In the genomic region with DNA sequence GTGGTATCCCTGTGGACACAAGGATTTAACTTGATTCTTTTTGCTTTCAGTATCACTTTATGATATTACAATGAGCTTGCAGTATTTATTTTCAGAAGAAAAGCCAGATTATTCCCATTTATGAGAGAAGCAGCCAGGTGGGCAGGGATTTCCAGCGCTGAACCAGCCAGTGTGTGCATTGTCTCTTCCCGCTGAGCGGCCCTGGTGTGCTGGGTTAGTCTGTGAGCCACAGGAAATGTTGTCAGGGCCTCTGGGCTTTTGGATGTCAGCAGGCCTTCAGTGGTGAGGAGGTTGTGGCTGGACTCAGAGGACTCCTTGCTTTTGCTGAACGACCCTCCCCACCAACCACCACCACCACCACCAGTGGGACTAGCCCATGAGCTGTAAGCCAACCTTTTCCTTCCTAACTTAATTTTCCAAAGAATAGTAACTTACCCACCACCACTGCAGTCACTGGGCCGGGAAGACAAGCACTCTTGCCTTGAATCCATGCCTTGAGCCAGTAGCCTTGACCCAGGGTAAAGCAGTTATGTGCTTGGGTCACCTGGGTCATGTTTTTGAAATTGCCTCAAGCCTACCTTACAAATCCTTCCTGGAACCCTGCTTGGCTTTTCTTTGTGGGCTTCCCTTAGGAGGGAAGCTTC, we compare ENCODE assay signal across 10 cellular contexts. TPM values are rescaled to one million over a fixed set of nuclear protein-coding genes. Genes with fewer than 3 reads are reported as not detected.
DNase-seq lines count a peak whose midpoint lies in the region; ATAC-seq, FAIRE-seq and TF ChIP-seq lines count a peak whose summit lies in the region.
"Had no signal": no experiment of that assay in that cellular context is flagged by ENCODE, and none has a peak within 500 bp of the region (broad histone marks: within the 10 kb centered on the region; RNA-seq: fewer than 3 reads in every experiment).

No MANE protein-coding gene starts in this region.

- H4K20me1 ChIP-seq in HepG2 (ENCODE audit: insufficient read depth, low read length), result peaks cover 45% of the 10 kb centered on the region

- H2AFZ ChIP-seq in HepG2 (ENCODE audit: low read length), result no peak overlapping the region

- TF ChIP-seq EP300 in HepG2 (IDR thresholded peaks at IDR 0.05; ENCODE audit: low read depth in 2 of 2, low read length in 2 of 2), result no peak
- TF ChIP-seq EP300 in HepG2 (CRISPR knock-in tag; IDR thresholded peaks at IDR 0.05; ENCODE audit: borderline replicate concordance), result no peak

- TSS peak; percentile 93 for BruUV-seq in HepG2 (replicated peaks; lab: Mats Ljungman, UMichigan)

- no peak for DNase-seq in left ventricle myocardium inferior
- DNase-seq in left ventricle myocardium superior, result no peak
- DNase-seq in HepG2 (ENCODE audit: low spot score), result peak; percentile 56
- no peak for DNase-seq in aorta
- no peak for DNase-seq in NCI-H345 (lab: John Stamatoyannopoulos, UW)
- DNase-seq in posterior cingulate gyrus, result no peak
- no peak for DNase-seq in NK-92 (lab: John Stamatoyannopoulos, UW; ENCODE audit: unreplicated experiment)

- peak overlapping the region; percentile 33 for H3K27ac ChIP-seq in left ventricle myocardium inferior (replicated peaks)
- H3K27ac ChIP-seq in VCaP, result peak overlapping the region; percentile 96
- peak overlapping the region; percentile 88 for H3K27ac ChIP-seq in HepG2 (ENCODE audit: extremely low read length, insufficient read depth, low read length)
- H3K27ac ChIP-seq in aorta (ENCODE audit: low read depth in 1 of 2, low read length in 2 of 2), result peak overlapping the region; percentile 21 to 26

- no peaks in the 10 kb centered on the region for H3K36me3 ChIP-seq in left ventricle myocardium inferior
- peaks cover 1 to 5% of the 10 kb centered on the region in 2 experiments; a peak in 1 of 5 replicates for H3K36me3 ChIP-seq in HepG2 (replicated peaks in 1 of 2; ENCODE audit: control insufficient read depth in 1 of 2, insufficient read depth in 2 of 2, low read length in 2 of 2)
- H3K36me3 ChIP-seq in aorta (ENCODE audit: control insufficient read depth in 1 of 2, insufficient read depth in 2 of 2, low read length in 1 of 2), result no peaks in the 10 kb centered on the region
- H3K36me3 ChIP-seq: HAP-1 had no signal

- TF ChIP-seq RAD21 in HepG2 (CRISPR knock-in tag; IDR thresholded peaks at IDR 0.05), result no peak

- 10% methylated on average over 5 of the region's 5 CpGs for WGBS in HepG2 (ENCODE audit: low lambda C conversion rate)
- WGBS in aorta, 2 donors, result 65 to 81% methylated on average over 5 of the region's 5 CpGs

- peaks cover 68% of the 10 kb centered on the region for H3K4me1 ChIP-seq in left ventricle myocardium inferior
- peaks cover 91% of the 10 kb centered on the region for H3K4me1 ChIP-seq in HepG2 (ENCODE audit: insufficient read depth, low read length)
- H3K4me1 ChIP-seq in aorta (ENCODE audit: control insufficient read depth in 1 of 2, insufficient read depth in 2 of 2, low read length in 2 of 2), result peaks cover 0 to 4% of the 10 kb centered on the region in 2 donors

- CTCF ChIA-PET in HepG2 (lab: Yijun Ruan, JAX; ENCODE audit: low intra/inter-chr PET ratio, low total read pairs), result no interaction called here

- POLR2A ChIA-PET in HepG2 (lab: Yijun Ruan, JAX), result interaction anchor here (1.1 to 7.0 kb wide), 9 partner anchors 8 to 102 kb away, joined by 3 to 46 read pairs (median 6); no protein-coding TSS in a partner anchor

- H3K9me3 ChIP-seq in left ventricle myocardium inferior (replicated peaks), result no peaks in the 10 kb centered on the region
- no peaks in the 10 kb centered on the region for H3K9me3 ChIP-seq in HepG2 (ENCODE audit: low read length)
- no peaks in the 10 kb centered on the region for H3K9me3 ChIP-seq in aorta (ENCODE audit: control insufficient read depth, low read length)
- H3K9me3 ChIP-seq: HAP-1 had no signal

- H3K79me2 ChIP-seq in HepG2 (ENCODE audit: insufficient read depth, low read length), result peaks cover 94% of the 10 kb centered on the region

- TF ChIP-seq CTCF in left ventricle myocardium inferior (IDR thresholded peaks at IDR 0.05; ENCODE audit: borderline replicate concordance) (no peak), VCaP (conservative IDR thresholded peaks at IDR 0.05) (no peak), HepG2 (CRISPR knock-in tag; IDR thresholded peaks at IDR 0.05) (no peak)

- peak overlapping the region; percentile 69 for H3K9ac ChIP-seq in HepG2 (ENCODE audit: insufficient read depth, low read depth, low read length)

- FAIRE-seq in HepG2 (lab: Jason Lieb, UNC), result peak; percentile 50
- FAIRE-seq: islet of Langerhans had no signal

- H3K27me3 ChIP-seq in left ventricle myocardium inferior (ENCODE audit: low read depth) (no peaks in the 10 kb centered on the region), HepG2 (ENCODE audit: control insufficient read depth in 1 of 2, insufficient read depth in 2 of 2, low read length in 2 of 2) (no peaks in the 10 kb centered on the region), aorta (ENCODE audit: control insufficient read depth in 1 of 2, insufficient read depth in 2 of 2, low read length in 1 of 2) (no peaks in the 10 kb centered on the region)

- peak overlapping the region; percentile 72 for H3K4me2 ChIP-seq in HepG2 (ENCODE audit: low read depth, low read length)

- TF ChIP-seq POLR2A in HepG2 (IDR thresholded peaks at IDR 0.05; ENCODE audit: insufficient read depth in 1 of 2, low read depth in 2 of 2, low read length in 2 of 2), result no peak

- in situ Hi-C loops in HepG2 (cut with HindIII; ENCODE audit: extremely low pct_ligation_motif_present, low pct_unique_long_range_greater_than_20kb), result no loop called here

- H3K4me3 ChIP-seq in left ventricle myocardium inferior (no peak overlapping the region), HepG2 (replicated peaks in 1 of 3; ENCODE audit: insufficient read depth in 1 of 3, low read depth in 2 of 3, low read length in 3 of 3) (peak overlapping the region in 1 of 3 experiments; percentile 36; a peak in 2 of 6 replicates), aorta (ENCODE audit: low read length in 2 of 2) (no peak overlapping the region)
- H3K4me3 ChIP-seq: HAP-1 had no signal

- ATAC-seq in left ventricle myocardium superior (no peak), HepG2 (peak; percentile 65), aorta (ENCODE audit: low FRiP score) (no peak)

- intact Hi-C loops in left ventricle myocardium inferior (cut with micrococcal nuclease) (no loop called here), left ventricle myocardium superior (cut with micrococcal nuclease) (no loop called here), HepG2 (cut with micrococcal nuclease; ENCODE audit: unreplicated experiment) (loop anchor here (5.0 kb wide), 1 partner anchor 61 kb away; no protein-coding TSS in a partner anchor), aorta (cut with DNase I) (no loop called here), posterior cingulate gyrus (cut with DNase I) (no loop called here)

TF ChIP-seq in HepG2, 621 proteins besides CTCF, POLR2A, EP300 and RAD21 (continues in another document):
- no peak for TF ChIP-seq KLF12 (CRISPR knock-in tag; IDR thresholded peaks at IDR 0.05; ENCODE audit: borderline replicate concordance)
- no peak for TF ChIP-seq CREB1 (IDR thresholded peaks at IDR 0.05)
- no peak for TF ChIP-seq CREB1 (CRISPR knock-in tag; IDR thresholded peaks at IDR 0.05)
- TF ChIP-seq NAIF1 (CRISPR knock-in tag; IDR thresholded peaks at IDR 0.05; ENCODE audit: borderline replicate concordance), result no peak
- TF ChIP-seq REL (CRISPR knock-in tag; conservative IDR thresholded peaks at IDR 0.05), result no peak
- TF ChIP-seq U2AF1 (optimal IDR thresholded peaks at IDR 0.05; ENCODE audit: low read depth, low read length), result no peak
- TF ChIP-seq, protein P1, sequence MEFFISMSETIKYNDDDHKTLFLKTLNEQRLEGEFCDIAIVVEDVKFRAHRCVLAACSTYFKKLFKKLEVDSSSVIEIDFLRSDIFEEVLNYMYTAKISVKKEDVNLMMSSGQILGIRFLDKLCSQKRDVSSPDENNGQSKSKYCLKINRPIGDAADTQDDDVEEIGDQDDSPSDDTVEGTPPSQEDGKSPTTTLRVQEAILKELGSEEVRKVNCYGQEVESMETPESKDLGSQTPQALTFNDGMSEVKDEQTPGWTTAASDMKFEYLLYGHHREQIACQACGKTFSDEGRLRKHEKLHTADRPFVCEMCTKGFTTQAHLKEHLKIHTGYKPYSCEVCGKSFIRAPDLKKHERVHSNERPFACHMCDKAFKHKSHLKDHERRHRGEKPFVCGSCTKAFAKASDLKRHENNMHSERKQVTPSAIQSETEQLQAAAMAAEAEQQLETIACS (CRISPR knock-in tag; IDR thresholded peaks at IDR 0.05), result no peak

RNA-seq across cellular contexts. Expression of gene FLNB, which starts 33.1 kb away (rescaled TPM):
- total RNA-seq in left ventricle myocardium inferior (34.8 TPM), left ventricle myocardium superior (33.7 TPM), HepG2 (2016; rRNA removed; fragmentation: Illumina TruSeq; extraction: Trizol) (48.8 and 130 TPM in 2 replicates), aorta (100 to 1,000 TPM; 157 to 254 TPM)
- 13.1 and 13.3 TPM in 2 replicates for total RNA-seq in HepG2 (2016; cell fraction: cytosol; rRNA removed; fragmentation: Illumina TruSeq; extraction: Trizol; ENCODE audit: low read depth)
- 39.2 and 136 TPM in 2 replicates for total RNA-seq in HepG2 (2016; cell fraction: insoluble cytoplasmic fraction; rRNA removed; fragmentation: Illumina TruSeq; extraction: Trizol)
- 18.9 and 22.5 TPM in 2 replicates for total RNA-seq in HepG2 (2016; cell fraction: membrane; rRNA removed; fragmentation: Illumina TruSeq; extraction: Trizol)
- 211 and 228 TPM in 2 replicates for total RNA-seq in HepG2 (2016; cell fraction: nucleus; rRNA removed; fragmentation: Illumina TruSeq; extraction: Trizol)
- polyA plus RNA-seq in HepG2 (2011; rRNA removed) (106 and 126 TPM in 2 replicates), aorta (10 to 100 TPM; 33.3 to 92.6 TPM)
- polyA plus RNA-seq in HepG2 (2011; cell fraction: cytosol; rRNA removed), result 92.4 and 98.4 TPM in 2 replicates
- polyA plus RNA-seq in HepG2 (2011; cell fraction: nucleus; rRNA removed), result 739 and 796 TPM in 2 replicates
- polyA plus RNA-seq in HepG2 (2012), result 198 and 216 TPM in 2 replicates
- polyA plus RNA-seq in HepG2 (2016; cell fraction: cytosol; fragmentation: Illumina TruSeq; extraction: Trizol; ENCODE audit: low read depth), result 8.9 and 9.6 TPM in 2 replicates
- polyA plus RNA-seq in HepG2 (2016; cell fraction: insoluble cytoplasmic fraction; fragmentation: Illumina TruSeq; extraction: Trizol; ENCODE audit: low read depth), result 41.9 and 44.7 TPM in 2 replicates
- 15.4 and 16.3 TPM in 2 replicates for polyA plus RNA-seq in HepG2 (2016; cell fraction: membrane; fragmentation: Illumina TruSeq; extraction: Trizol; ENCODE audit: low read depth)
- polyA plus RNA-seq in HepG2 (2016; cell fraction: nucleus; fragmentation: Illumina TruSeq; extraction: Trizol; ENCODE audit: insufficient read depth, low read depth), result 270 and 279 TPM in 2 replicates
- polyA minus RNA-seq in HepG2 (2011; rRNA and poly(A)+ RNA removed; ENCODE audit: low replicate concordance), result 277 and 558 TPM in 2 replicates
- 259 and 274 TPM in 2 replicates for polyA minus RNA-seq in HepG2 (2011; cell fraction: cytosol; rRNA and poly(A)+ RNA removed)
- 831 and 1,056 TPM in 2 replicates for polyA minus RNA-seq in HepG2 (2011; cell fraction: nucleus; rRNA and poly(A)+ RNA removed)

Comparison
In these comparisons a context has a peak if more than half of its experiments do, and no peak if none do; other contexts are left out.
1. H3K27ac ChIP-seq: peak in every context shown above with its lines; median percentile 96 in VCaP; 88 in HepG2; 33 in left ventricle myocardium inferior; 24 in aorta.